17 cellular contexts compared by ENCODE assay signal in genomic region chr3:52136513-52136912, GRCh38. TPM values are rescaled to one million over a fixed set of nuclear protein-coding genes. Genes with fewer than 3 reads are reported as not detected.
DNase-seq lines count a peak whose midpoint lies in the region; ATAC-seq and TF ChIP-seq lines count a peak whose summit lies in the region.
"Had no signal": no experiment of that assay in that cellular context is flagged by ENCODE, and none has a peak within 500 bp of the region (broad histone marks: within the 10 kb centered on the region; RNA-seq: fewer than 3 reads in every experiment).

No MANE protein-coding gene starts in this region.

- intact Hi-C loops in prostate gland (cut with DNase I) (no loop called here), PC-3 (cut with micrococcal nuclease) (no loop called here)

- H3K4me2 ChIP-seq in BLaER1: no peak overlapping the region
- H3K4me2 ChIP-seq in PC-3 (ENCODE audit: low read length): no peak overlapping the region
- H3K4me2 ChIP-seq: smooth muscle cell had no signal

- H3K9me3 ChIP-seq in BLaER1: no peaks in the 10 kb centered on the region
- no peaks in the 10 kb centered on the region for H3K9me3 ChIP-seq in prostate gland
- H3K9me3 ChIP-seq in PC-3 (ENCODE audit: low read length): no peaks in the 10 kb centered on the region
- H3K9me3 ChIP-seq: esophagus squamous epithelium had no signal

- H3K9me3 Mint-ChIP-seq in activated CD4-positive, alpha-beta T cell treated with anti-CD3 and anti-CD28 coated beads, Interleukin-2, amount 10 ng/mL, durations not matched to agents 7 days and 5 days: no peaks in the 10 kb centered on the region
- H3K9me3 Mint-ChIP-seq: H9 had no signal

- H4K20me1 ChIP-seq in BLaER1 (no peaks in the 10 kb centered on the region), PC-3 (ENCODE audit: low read length) (no peaks in the 10 kb centered on the region)

- H3K27me3 ChIP-seq in BLaER1 (no peaks in the 10 kb centered on the region), prostate gland (replicated peaks; ENCODE audit: insufficient read depth) (no peaks in the 10 kb centered on the region), PC-3 (ENCODE audit: low read length) (no peaks in the 10 kb centered on the region)
- H3K27me3 ChIP-seq: esophagus squamous epithelium had no signal

- no peak for TF ChIP-seq POLR2A in prostate gland (IDR thresholded peaks at IDR 0.05)

- DNase-seq in NCI-H2029 treated with DMSO at 0.1 percent for 48 hours (lab: John Stamatoyannopoulos, UW) (peak; percentile 43), fibroblast of mammary gland (ENCODE audit: low read depth) (peak; percentile 7), prostate gland (ENCODE audit: low spot score) (peak; percentile 89), NK-92 (lab: John Stamatoyannopoulos, UW; ENCODE audit: unreplicated experiment) (no peak), PC-3 (no peak)
- no peak for DNase-seq in stimulated activated naive CD4-positive, alpha-beta T cell (lab: John Stamatoyannopoulos, UW)
- no peak for DNase-seq in activated CD4-positive, alpha-beta T cell treated with anti-CD3 and anti-CD28 coated beads, Interleukin-2, amount 10 ng/mL, durations not matched to agents 7 days and 5 days
- DNase-seq: activated CD4-positive, alpha-beta T cell treated with anti-CD3 and anti-CD28 coated beads for 36 hours; cerebellar nuclear complex; DMS53; esophagus squamous epithelium; H9; NCI-H510A; T-helper 1 cell had no signal

- CTCF ChIA-PET in PC-3 (lab: Charles Lee): no interaction called here
- CTCF ChIA-PET in activated CD4-positive, alpha-beta T cell treated with anti-CD3 and anti-CD28 coated beads, Interleukin-2, amount 10 ng/mL, durations not matched to agents 7 days and 5 days (lab: Charles Lee): interaction anchor here (0.6 to 1.6 kb wide), 4 partner anchors 10 to 435 kb away, joined by 3 to 5 read pairs (median 4); no protein-coding TSS in a partner anchor

- no peaks in the 10 kb centered on the region for H3F3A ChIP-seq in PC-3 (ENCODE audit: low read length, unreplicated experiment)

- H3K4me1 ChIP-seq in BLaER1: peaks cover 42% of the 10 kb centered on the region
- H3K4me1 ChIP-seq in prostate gland (replicated peaks): peaks cover 3% of the 10 kb centered on the region
- no peaks in the 10 kb centered on the region for H3K4me1 ChIP-seq in PC-3 (ENCODE audit: insufficient read depth, low read length)

- H3K36me3 ChIP-seq in BLaER1 (peaks cover 95% of the 10 kb centered on the region), prostate gland (no peaks in the 10 kb centered on the region), PC-3 (ENCODE audit: low read depth, low read length) (peaks cover 20% of the 10 kb centered on the region; the same call in 1 of the 2 replicates)
- H3K36me3 ChIP-seq: esophagus squamous epithelium had no signal

- POLR2A ChIA-PET in PC-3 (lab: Charles Lee; ENCODE audit: unreplicated experiment): no interaction called here
- POLR2A ChIA-PET in activated CD4-positive, alpha-beta T cell treated with anti-CD3 and anti-CD28 coated beads, Interleukin-2, amount 10 ng/mL, durations not matched to agents 7 days and 5 days (lab: Charles Lee): no interaction called here

- H3K4me3 ChIP-seq in BLaER1: no peak overlapping the region
- no peak overlapping the region for H3K4me3 ChIP-seq in fibroblast of mammary gland (ENCODE audit: control insufficient read depth, low read depth, low read length)
- no peak overlapping the region for H3K4me3 ChIP-seq in prostate gland
- no peak overlapping the region for H3K4me3 ChIP-seq in PC-3 (ENCODE audit: low read length)
- H3K4me3 ChIP-seq: esophagus squamous epithelium, smooth muscle cell had no signal

- H3K27ac ChIP-seq in BLaER1 (0 out of 2 replicates have a peak overlapping the region, but pooled peaks have one; percentile 13), prostate gland (peak overlapping the region; percentile 65 to 73), PC-3 (ENCODE audit: low read length) (no peak overlapping the region)

- H3K9ac ChIP-seq in BLaER1: no peak overlapping the region
- H3K9ac ChIP-seq in PC-3 (ENCODE audit: low read length): no peak overlapping the region

- H2AFZ ChIP-seq in PC-3 (ENCODE audit: low read length): no peak overlapping the region

- no peaks in the 10 kb centered on the region for H3K36me3 Mint-ChIP-seq in activated CD4-positive, alpha-beta T cell treated with anti-CD3 and anti-CD28 coated beads, Interleukin-2, amount 10 ng/mL, durations not matched to agents 7 days and 5 days (ENCODE audit: low read depth)

- H3K27ac Mint-ChIP-seq in activated CD4-positive, alpha-beta T cell treated with anti-CD3 and anti-CD28 coated beads, Interleukin-2, amount 10 ng/mL, durations not matched to agents 7 days and 5 days: no peak overlapping the region
- H3K27ac Mint-ChIP-seq: activated CD4-positive, alpha-beta T cell treated with anti-CD3 and anti-CD28 coated beads for 36 hours; B cell had no signal

- no peak overlapping the region for H3K4me3 Mint-ChIP-seq in activated CD4-positive, alpha-beta T cell treated with anti-CD3 and anti-CD28 coated beads, Interleukin-2, amount 10 ng/mL, durations not matched to agents 7 days and 5 days
- H3K4me3 Mint-ChIP-seq: activated CD4-positive, alpha-beta T cell treated with anti-CD3 and anti-CD28 coated beads for 36 hours; B cell; H9 had no signal

- BruUV-seq in PC-3 (replicated peaks; lab: Mats Ljungman, UMichigan): no TSS peak

- 48% methylated on average over 9 of the region's 9 CpGs for WGBS in prostate gland

- H3K4me1 Mint-ChIP-seq in activated CD4-positive, alpha-beta T cell treated with anti-CD3 and anti-CD28 coated beads, Interleukin-2, amount 10 ng/mL, durations not matched to agents 7 days and 5 days: no peaks in the 10 kb centered on the region
- H3K4me1 Mint-ChIP-seq: activated CD4-positive, alpha-beta T cell treated with anti-CD3 and anti-CD28 coated beads for 36 hours; H9 had no signal

- no peaks in the 10 kb centered on the region for H3K79me2 ChIP-seq in PC-3 (ENCODE audit: low read length)

- TF ChIP-seq CTCF in fibroblast of mammary gland (conservative IDR thresholded peaks at IDR 0.05; ENCODE audit: control insufficient read depth, insufficient read depth, low read depth, low read length) (no peak), prostate gland (IDR thresholded peaks at IDR 0.05) (no peak), PC-3 (conservative IDR thresholded peaks at IDR 0.05; ENCODE audit: low read depth, low read length) (no peak)

- no peaks in the 10 kb centered on the region for H3K9me2 ChIP-seq in PC-3 (replicated peaks; ENCODE audit: low read length)

- no peak for ATAC-seq in PC-3
- ATAC-seq: activated CD4-positive, alpha-beta T cell treated with anti-CD3 and anti-CD28 coated beads for 36 hours had no signal

- H3K27me3 Mint-ChIP-seq in activated CD4-positive, alpha-beta T cell treated with anti-CD3 and anti-CD28 coated beads, Interleukin-2, amount 10 ng/mL, durations not matched to agents 7 days and 5 days: no peaks in the 10 kb centered on the region
- H3K27me3 Mint-ChIP-seq: activated CD4-positive, alpha-beta T cell treated with anti-CD3 and anti-CD28 coated beads for 36 hours; B cell had no signal

RNA-seq across cellular contexts. Expression of gene POC1A, which starts 17.7 kb away (rescaled TPM):
- total RNA-seq in prostate gland (1 to 10 TPM; 2.5 to 5.3 TPM), PC-3 (2014; rRNA removed) (41.5 and 43.0 TPM in 2 replicates)
- total RNA-seq in activated CD4-positive, alpha-beta T cell treated with anti-CD3 and anti-CD28 coated beads, Interleukin-2, amount 10 ng/mL, durations not matched to agents 7 days and 5 days: 10 to 100 TPM; 26.9 to 28.2 TPM

Comparison
In these comparisons a context has a peak if more than half of its experiments do, and no peak if none do; other contexts are left out.
1. DNase-seq: peak in NCI-H2029 treated with DMSO at 0.1 percent for 48 hours (single experiment), fibroblast of mammary gland (single experiment) and prostate gland (single experiment); none in NK-92 (single experiment), PC-3 (single experiment), stimulated activated naive CD4-positive, alpha-beta T cell (0 of 6) and activated CD4-positive, alpha-beta T cell treated with anti-CD3 and anti-CD28 coated beads, Interleukin-2, amount 10 ng/mL, durations not matched to agents 7 days and 5 days (single experiment).